Comparison of ENCODE assay signal across 8 cellular contexts in the genomic region with DNA sequence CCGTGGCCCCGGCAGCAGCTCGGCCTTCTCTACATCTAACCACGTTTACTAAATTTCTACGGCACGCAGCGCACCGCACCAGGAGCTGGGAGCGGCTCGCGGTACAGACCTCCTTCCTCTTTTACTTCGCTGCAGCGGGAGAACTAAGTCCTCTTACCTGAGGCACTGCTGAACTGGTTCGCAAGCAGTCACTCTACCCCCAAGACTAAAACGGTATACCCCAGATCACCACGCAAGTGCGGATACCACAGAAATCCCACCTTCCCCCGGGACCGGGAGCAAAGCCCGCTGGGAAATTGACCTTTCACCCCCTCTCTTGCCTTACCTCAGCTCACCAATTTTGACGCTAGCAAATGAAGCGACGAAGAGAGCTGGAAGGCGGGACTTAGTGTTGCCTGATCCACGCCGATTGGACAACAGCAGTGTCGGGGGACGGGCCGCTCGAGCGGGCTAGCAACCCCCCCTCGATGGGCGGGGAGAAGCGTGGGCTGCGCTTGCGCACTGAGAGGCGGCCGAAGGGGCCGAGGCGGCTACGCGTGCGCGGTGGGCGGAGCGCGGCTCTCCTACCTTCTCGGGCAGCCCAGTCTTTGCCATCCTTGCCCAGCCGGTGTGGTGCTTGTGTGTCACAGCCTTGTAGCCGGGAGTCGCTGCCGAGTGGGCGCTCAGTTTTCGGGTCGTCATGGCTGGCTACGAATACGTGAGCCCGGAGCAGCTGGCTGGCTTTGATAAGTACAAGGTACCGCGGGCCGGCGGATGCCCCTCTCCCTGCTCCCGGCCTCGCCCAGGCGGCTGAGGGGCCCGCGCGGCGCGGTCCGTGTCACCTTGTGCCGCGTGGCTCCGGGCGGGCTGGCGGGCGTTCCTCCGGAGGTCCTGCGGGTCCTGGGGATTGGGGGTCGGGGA. TPM values are rescaled to one million over a fixed set of nuclear protein-coding genes. Genes with fewer than 3 reads are reported as not detected.
DNase-seq lines count a peak whose midpoint lies in the region; ATAC-seq, FAIRE-seq and TF ChIP-seq lines count a peak whose summit lies in the region.

A gene with protein sequence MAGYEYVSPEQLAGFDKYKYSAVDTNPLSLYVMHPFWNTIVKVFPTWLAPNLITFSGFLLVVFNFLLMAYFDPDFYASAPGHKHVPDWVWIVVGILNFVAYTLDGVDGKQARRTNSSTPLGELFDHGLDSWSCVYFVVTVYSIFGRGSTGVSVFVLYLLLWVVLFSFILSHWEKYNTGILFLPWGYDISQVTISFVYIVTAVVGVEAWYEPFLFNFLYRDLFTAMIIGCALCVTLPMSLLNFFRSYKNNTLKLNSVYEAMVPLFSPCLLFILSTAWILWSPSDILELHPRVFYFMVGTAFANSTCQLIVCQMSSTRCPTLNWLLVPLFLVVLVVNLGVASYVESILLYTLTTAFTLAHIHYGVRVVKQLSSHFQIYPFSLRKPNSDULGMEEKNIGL (plus strand): TSS at position 590 of the 900 bp plus-strand sequence. CDS start 90 bp downstream, at position 680.

- H3K27me3 ChIP-seq in ascending aorta (no peaks in the 10 kb centered on the region), right atrium auricular region (no peaks in the 10 kb centered on the region), psoas muscle (ENCODE audit: insufficient read depth in 3 of 3, low read length in 2 of 3) (no peaks in the 10 kb centered on the region)

- TF ChIP-seq CTCF in ascending aorta (IDR thresholded peaks at IDR 0.05) = no peak
- no peak for TF ChIP-seq CTCF in right atrium auricular region (IDR thresholded peaks at IDR 0.05)
- TF ChIP-seq CTCF in psoas muscle (IDR thresholded peaks at IDR 0.05) = no peak

- intact Hi-C loops in T-helper 2 cell treated with Interferon-gamma antibody and Interleukin-4, amounts not matched to agents 100 ng/mL and 5 ng/mL, for 36 hours (cut with micrococcal nuclease) = loop anchor here (1.0 to 10.0 kb wide), 4 partner anchors 102 to 469 kb away; a partner anchor contains a TSS
- intact Hi-C loops in ascending aorta (cut with DNase I) = loop anchor here (1.0 to 10.0 kb wide), 5 partner anchors 102 to 1301 kb away; a partner anchor contains a TSS
- intact Hi-C loops in psoas muscle (cut with DNase I) = loop anchor here in 1 of 2 donors (5.0 kb wide), 1 partner anchor 156 kb away; no protein-coding TSS in a partner anchor

- 0 to 1% (median 1%) methylated on average over 71 to 80 of the region's 80 CpGs for WGBS in psoas muscle, 3 donors

- H3K9me3 ChIP-seq in ascending aorta (no peaks in the 10 kb centered on the region), right atrium auricular region (no peaks in the 10 kb centered on the region), psoas muscle (no peaks in the 10 kb centered on the region)

- H3K36me3 ChIP-seq in ascending aorta = no peaks in the 10 kb centered on the region
- H3K36me3 ChIP-seq in right atrium auricular region = no peaks in the 10 kb centered on the region
- no peaks in the 10 kb centered on the region for H3K36me3 ChIP-seq in psoas muscle (ENCODE audit: insufficient read depth in 1 of 2, low read depth in 1 of 2)

- H3K27ac ChIP-seq in ascending aorta (peak within 1 kb of the TSS; percentile 90 to 94), right atrium auricular region (peak within 1 kb of the TSS; percentile 92 to 95), psoas muscle (peak within 1 kb of the TSS; percentile 93)

- FAIRE-seq in urothelium cell line (lab: Jason Lieb, UNC) = peak; percentile 96

- H3K4me1 ChIP-seq in ascending aorta (peaks cover 6 to 20% of the 10 kb centered on the region in 2 donors), right atrium auricular region (peaks cover 0 to 34% of the 10 kb centered on the region in 2 donors), psoas muscle (peaks cover 30% of the 10 kb centered on the region)

- peak; percentile 87 for ATAC-seq in GM18499 (IDR thresholded peaks at IDR 0.05; ENCODE audit: insufficient read depth, unreplicated experiment)
- ATAC-seq in HG02943 (IDR thresholded peaks at IDR 0.05; ENCODE audit: low read depth, unreplicated experiment) = peak; percentile 96
- ATAC-seq in psoas muscle = peak; percentile 96 to 97 (median 97)

- H3K4me3 ChIP-seq in ascending aorta (peak within 1 kb of the TSS; percentile 74 to 94), right atrium auricular region (peak within 1 kb of the TSS; percentile 69 to 91), psoas muscle (peak within 1 kb of the TSS; percentile 91)

- DNase-seq in NCI-H187 treated with DMSO at 0.1 percent for 48 hours (lab: John Stamatoyannopoulos, UW) = peak; percentile 99
- DNase-seq in ascending aorta (ENCODE audit: low spot score in 2 of 2) = peak; percentile 96 to 99
- DNase-seq in right atrium auricular region (ENCODE audit: low spot score) = peak; percentile 99
- DNase-seq in psoas muscle = peak; percentile 98 to 99
- peak; percentile 99 for DNase-seq in urothelium cell line (ENCODE audit: low spot score)

RNA-seq across cellular contexts. Expression of the gene that starts here (rescaled TPM):
- total RNA-seq in T-helper 2 cell treated with Interferon-gamma antibody and Interleukin-4, amounts not matched to agents 100 ng/mL and 5 ng/mL, for 36 hours = 37.1 and 38.5 TPM in 2 replicates
- total RNA-seq in ascending aorta (2.2 TPM), right atrium auricular region (10 to 100 TPM in 1 of 2 donors, 1 to 10 TPM in 1; 7.6 to 11.6 TPM), psoas muscle (10 to 100 TPM; 15.7 to 40.5 (median 20.1) TPM)
- polyA plus RNA-seq in psoas muscle = 10 to 100 TPM in 1 of 3 donors, 1 to 10 TPM in 2; 3.7 to 11.3 (median 7.3) TPM

Comparison
In these comparisons a context has a peak if more than half of its experiments do, and no peak if none do; other contexts are left out.
1. Peak in every context shown above with its lines: DNase-seq, ATAC-seq, H3K4me3 ChIP-seq and H3K27ac ChIP-seq.